ENCODE assay signal across 19 cellular contexts in the genomic region with DNA sequence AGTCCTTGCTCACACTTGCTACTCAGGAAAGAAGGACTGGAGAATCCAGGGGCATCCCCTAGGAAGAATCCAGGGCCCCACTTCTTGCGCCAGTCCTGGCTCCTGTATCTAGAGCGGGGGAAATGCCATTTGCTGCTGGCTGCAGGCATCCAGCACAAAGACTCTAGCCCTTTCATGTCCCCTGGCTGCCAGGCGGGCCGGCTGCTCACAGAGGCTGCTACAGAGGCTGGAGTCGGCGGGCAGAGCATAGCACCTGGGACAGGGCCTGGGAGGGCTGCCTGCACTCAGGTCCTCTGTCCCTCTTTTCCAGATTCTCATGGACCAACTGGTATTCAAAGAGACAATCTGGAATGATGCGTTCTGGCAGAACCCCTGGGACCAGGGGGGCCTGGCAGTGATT. TPM values are rescaled to one million over a fixed set of nuclear protein-coding genes. Genes with fewer than 3 reads are reported as not detected.
DNase-seq lines count a peak whose midpoint lies in the region; ATAC-seq, FAIRE-seq and TF ChIP-seq lines count a peak whose summit lies in the region.
"Had no signal": no experiment of that assay in that cellular context is flagged by ENCODE, and none has a peak within 500 bp of the region (broad histone marks: within the 10 kb centered on the region; RNA-seq: fewer than 3 reads in every experiment).

No MANE protein-coding gene starts in this region.

- H4K20me1 ChIP-seq in PC-3 (ENCODE audit: low read length) (no peaks in the 10 kb centered on the region), hepatocyte (ENCODE audit: insufficient read depth, poor library complexity, severe bottlenecking) (no peaks in the 10 kb centered on the region)

- peak overlapping the region; percentile 86 for H3K9ac ChIP-seq in PC-3 (ENCODE audit: low read length)
- no peak overlapping the region for H3K9ac ChIP-seq in neuronal stem cell (ENCODE audit: low read depth, low read length, poor library complexity)

- no peak for DNase-seq in A549 (ENCODE audit: low read depth in 1 of 2, low spot score in 1 of 2)
- no peak for DNase-seq in PC-3
- no peak for DNase-seq in hepatocyte (ENCODE audit: low spot score)
- no peak for DNase-seq in neuronal stem cell (ENCODE audit: low spot score)
- DNase-seq in T-helper 1 cell = no peak
- no peak for DNase-seq in pons (ENCODE audit: low spot score)
- no peak for DNase-seq in NCI-H526 (lab: John Stamatoyannopoulos, UW)
- DNase-seq: activated CD4-positive, CD25-positive, alpha-beta regulatory T cell treated with anti-CD3 and anti-CD28 coated beads, Interleukin-2, amount 50 U/mL, for 72 hours; activated naive CD4-positive, alpha-beta T cell; CD8-positive, alpha-beta T cell; cortex of kidney; EL; heart left ventricle; NCI-H146; SHP77; stimulated activated CD4-positive, alpha-beta T cell treated with anti-CD3 and anti-CD28 coated beads, Interleukin-12 subunit alpha, Interleukin-12 subunit beta, amount 100 ng/mL, for 4 hours had no signal

- POLR2A ChIA-PET in A549 (lab: Yijun Ruan, JAX) = interaction anchor here (0.9 to 2.8 kb wide), 4 partner anchors 14 to 133 kb away, joined by 3 to 15 read pairs (median 6); a partner anchor contains a TSS
- POLR2A ChIA-PET in PC-3 (lab: Charles Lee; ENCODE audit: unreplicated experiment) = no interaction called here

- no TSS peak for BruUV-seq in PC-3 (replicated peaks; lab: Mats Ljungman, UMichigan)

- H3K23ac ChIP-seq in neuronal stem cell (ENCODE audit: low read depth, low read length, poor library complexity) = no peak overlapping the region

- 0 out of 2 replicates have a peak, but pooled peaks cover 10% of the 10 kb centered on the region for H3K36me3 ChIP-seq in PC-3 (ENCODE audit: low read depth, low read length)
- no peaks in the 10 kb centered on the region for H3K36me3 ChIP-seq in hepatocyte (replicated peaks; ENCODE audit: insufficient read depth, low read depth)
- H3K36me3 ChIP-seq in neuronal stem cell (replicated peaks in 1 of 2; ENCODE audit: control insufficient read depth in 2 of 2, insufficient read depth in 2 of 2, low read length in 2 of 2) = peaks cover 13 to 47% of the 10 kb centered on the region in 2 donors

- H3K9me3 ChIP-seq in A549 (no peaks in the 10 kb centered on the region), PC-3 (ENCODE audit: low read length) (no peaks in the 10 kb centered on the region), hepatocyte (ENCODE audit: low read depth) (no peaks in the 10 kb centered on the region), neuronal stem cell (replicated peaks in 1 of 2; ENCODE audit: control insufficient read depth in 2 of 2, insufficient read depth in 1 of 2, low read depth in 1 of 2, low read length in 2 of 2) (peaks cover 0 to 2% of the 10 kb centered on the region in 2 donors)
- H3K9me3 ChIP-seq: heart left ventricle had no signal

- no peaks in the 10 kb centered on the region for H3F3A ChIP-seq in PC-3 (ENCODE audit: low read length, unreplicated experiment)

- H3K18ac ChIP-seq in neuronal stem cell (ENCODE audit: low read length) = no peak overlapping the region

- TF ChIP-seq RAD21 in A549 (conservative IDR thresholded peaks at IDR 0.05 in 1 of 2, IDR thresholded peaks at IDR 0.05 in 1 of 2) = no peak

- no peak overlapping the region for H2BK5ac ChIP-seq in neuronal stem cell (ENCODE audit: low read length)

- H2AFZ ChIP-seq in PC-3 (ENCODE audit: low read length) (no peak overlapping the region), hepatocyte (no peak overlapping the region), neuronal stem cell (ENCODE audit: low read length) (no peak overlapping the region)

- H3K4me3 ChIP-seq in A549 (no peak overlapping the region), PC-3 (ENCODE audit: low read length) (no peak overlapping the region), hepatocyte (no peak overlapping the region), neuronal stem cell (ENCODE audit: low read length in 2 of 2) (no peak overlapping the region)
- H3K4me3 ChIP-seq: heart left ventricle had no signal

- H3K27me3 ChIP-seq in PC-3 (ENCODE audit: low read length) (no peaks in the 10 kb centered on the region), hepatocyte (no peaks in the 10 kb centered on the region), neuronal stem cell (ENCODE audit: control insufficient read depth in 3 of 3, insufficient read depth in 3 of 3, low read depth in 1 of 3, low read length in 3 of 3) (no peaks in the 10 kb centered on the region)
- H3K27me3 ChIP-seq: heart left ventricle had no signal

- WGBS in A549 (ENCODE audit: missing lambda C conversion rate) = 91% methylated on average over 7 of the region's 7 CpGs
- 90% methylated on average over 7 of the region's 7 CpGs for WGBS in hepatocyte (ENCODE audit: low lambda C conversion rate, missing lambda C conversion rate)
- WGBS in neuronal stem cell (ENCODE audit: extremely low coverage in 2 of 2, insufficient read length in 2 of 2, insufficient replicate concordance in 1 of 2), 2 donors = no CpG with 5 or more reads among the region's 7 CpGs

- no peak overlapping the region for H3K4ac ChIP-seq in neuronal stem cell (ENCODE audit: low read length)

- H3K4me1 ChIP-seq in A549 (peaks cover 31% of the 10 kb centered on the region), PC-3 (ENCODE audit: insufficient read depth, low read length) (peaks cover 43% of the 10 kb centered on the region), hepatocyte (ENCODE audit: insufficient read depth) (peaks cover 29% of the 10 kb centered on the region), neuronal stem cell (ENCODE audit: control insufficient read depth in 2 of 2, insufficient read depth in 1 of 2, low read depth in 1 of 2, low read length in 2 of 2) (no peaks in the 10 kb centered on the region)

- no peaks in the 10 kb centered on the region for H3K9me2 ChIP-seq in PC-3 (replicated peaks; ENCODE audit: low read length)
- no peaks in the 10 kb centered on the region for H3K9me2 ChIP-seq in hepatocyte (replicated peaks; ENCODE audit: insufficient read depth)

- no peak for FAIRE-seq in A549 (lab: Jason Lieb, UNC)
- FAIRE-seq: H1 had no signal

- H4K91ac ChIP-seq in neuronal stem cell (ENCODE audit: low read depth, low read length, poor library complexity) = no peak overlapping the region

- CTCF ChIA-PET in A549 (lab: Yijun Ruan, JAX) (interaction anchor here (1.5 to 51.3 kb wide), 7 partner anchors 1 to 98 kb away, joined by 3 to 2254 read pairs (median 19); a partner anchor contains a TSS), PC-3 (lab: Charles Lee) (interaction anchor here (0.7 to 3.0 kb wide), 2 partner anchors 12 to 14 kb away, joined by 3 to 58 read pairs; a partner anchor contains a TSS)

- no peak for ATAC-seq in A549
- no peak for ATAC-seq in PC-3
- no peak for ATAC-seq in HG03095 (IDR thresholded peaks at IDR 0.05; ENCODE audit: unreplicated experiment)
- ATAC-seq: CD8-positive, alpha-beta T cell; esophagus mucosa; heart left ventricle had no signal

- peak overlapping the region; percentile 79 for H3K4me2 ChIP-seq in A549
- H3K4me2 ChIP-seq in PC-3 (ENCODE audit: low read length) = no peak overlapping the region
- H3K4me2 ChIP-seq in hepatocyte = peak overlapping the region; percentile 49
- H3K4me2 ChIP-seq in neuronal stem cell (ENCODE audit: insufficient read depth, low read length, poor library complexity, severe bottlenecking) = no peak overlapping the region

- no peak for TF ChIP-seq EP300 in A549 (IDR thresholded peaks at IDR 0.05)

- no peak for TF ChIP-seq POLR2A in A549 (IDR thresholded peaks at IDR 0.05; ENCODE audit: low read length)

- peaks cover 3% of the 10 kb centered on the region for H3K79me1 ChIP-seq in neuronal stem cell (ENCODE audit: low read depth, low read length)

- H3K79me2 ChIP-seq in PC-3 (ENCODE audit: low read length) (no peaks in the 10 kb centered on the region), hepatocyte (peaks cover 8% of the 10 kb centered on the region)

- TF ChIP-seq CTCF in A549 (IDR thresholded peaks at IDR 0.05) (no peak), PC-3 (conservative IDR thresholded peaks at IDR 0.05; ENCODE audit: low read depth, low read length) (no peak), hepatocyte (IDR thresholded peaks at IDR 0.05; ENCODE audit: poor library complexity) (no peak)

- intact Hi-C loops in PC-3 (cut with micrococcal nuclease) = no loop called here

- H2AK5ac ChIP-seq in neuronal stem cell (ENCODE audit: low read depth, low read length) = peak overlapping the region; percentile 68

- no peak overlapping the region for H3K14ac ChIP-seq in neuronal stem cell (ENCODE audit: low read length)

- no peak overlapping the region for H2BK120ac ChIP-seq in neuronal stem cell (ENCODE audit: low read depth, low read length)

- H3K27ac ChIP-seq in A549 (peak overlapping the region; percentile 91 to 92), PC-3 (ENCODE audit: low read length) (peak overlapping the region; percentile 94), hepatocyte (peak overlapping the region; percentile 100), neuronal stem cell (replicated peaks; ENCODE audit: low read length) (no peak overlapping the region)
- H3K27ac ChIP-seq: heart left ventricle had no signal

- no peak overlapping the region for H2BK12ac ChIP-seq in neuronal stem cell (ENCODE audit: low read length)

- no peak overlapping the region for H4K8ac ChIP-seq in neuronal stem cell (ENCODE audit: low read depth, low read length)

- no peak overlapping the region for H2BK15ac ChIP-seq in neuronal stem cell (ENCODE audit: low read length)

RNA-seq across cellular contexts. Expression of a gene that starts 13.8 kb away (rescaled TPM):
- polyA plus RNA-seq in A549 (2011; rRNA removed) (0.25 and 0.30 TPM in 2 replicates), A549 (2017; fragmentation: RNase III; extraction: RNeasy Plus Mini Kit Qiagen cat#74134 plus additional on column Dnase treatment) (0.15 to 0.33 TPM (median 0.20 TPM) in 3 replicates), hepatocyte (6.8 and 7.7 TPM in 2 replicates)
- 0.10 and 0.25 TPM in 2 replicates for polyA plus RNA-seq in A549 (2012; cell fraction: cytosol; rRNA removed)
- 0.86 and 0.97 TPM in 2 replicates for polyA plus RNA-seq in A549 (2012; cell fraction: nucleus; rRNA removed)
- 0.19 and 0.21 TPM in 2 replicates for polyA minus RNA-seq in A549 (2011; rRNA and poly(A)+ RNA removed)
- total RNA-seq in PC-3 (2014; rRNA removed) (2.3 and 4.3 TPM in 2 replicates), hepatocyte (4.1 and 4.5 TPM in 2 replicates)
- not detected for polyA plus RNA-seq in neuronal stem cell (2013, experiment 1 of 2)
- not detected for polyA plus RNA-seq in neuronal stem cell (2013, experiment 2 of 2)
- total RNA-seq: H1 had no signal
- polyA plus RNA-seq: H1 had no signal

RNA-seq across cellular contexts. Expression of a gene that starts 19.9 kb away (rescaled TPM):
- polyA plus RNA-seq in A549 (2011; rRNA removed) = 22.7 and 29.2 TPM in 2 replicates
- 17.7 and 21.4 TPM in 2 replicates for polyA plus RNA-seq in A549 (2012; cell fraction: cytosol; rRNA removed)
- 159 and 161 TPM in 2 replicates for polyA plus RNA-seq in A549 (2012; cell fraction: nucleus; rRNA removed)
- polyA plus RNA-seq in A549 (2017; fragmentation: RNase III; extraction: RNeasy Plus Mini Kit Qiagen cat#74134 plus additional on column Dnase treatment) = 37.3 to 42.5 TPM (median 39.9 TPM) in 3 replicates
- polyA minus RNA-seq in A549 (2011; rRNA and poly(A)+ RNA removed) = 48.5 and 52.7 TPM in 2 replicates
- 54.2 and 97.7 TPM in 2 replicates for total RNA-seq in PC-3 (2014; rRNA removed)
- total RNA-seq in hepatocyte = 11.8 and 23.1 TPM in 2 replicates
- 44.4 and 79.6 TPM in 2 replicates for polyA plus RNA-seq in hepatocyte
- 16.5 TPM for polyA plus RNA-seq in neuronal stem cell (2013, experiment 1 of 2)
- polyA plus RNA-seq in neuronal stem cell (2013, experiment 2 of 2) = 16.0 TPM

RNA-seq across cellular contexts. Expression of a gene that starts 20.1 kb away (rescaled TPM):
- polyA plus RNA-seq in A549 (2011; rRNA removed) = 76.3 and 103 TPM in 2 replicates
- 97.6 and 108 TPM in 2 replicates for polyA plus RNA-seq in A549 (2012; cell fraction: cytosol; rRNA removed)
- polyA plus RNA-seq in A549 (2012; cell fraction: nucleus; rRNA removed) = 186 and 190 TPM in 2 replicates
- polyA plus RNA-seq in A549 (2017; fragmentation: RNase III; extraction: RNeasy Plus Mini Kit Qiagen cat#74134 plus additional on column Dnase treatment) = 125 to 139 TPM (median 136 TPM) in 3 replicates
- 63.9 and 67.1 TPM in 2 replicates for polyA minus RNA-seq in A549 (2011; rRNA and poly(A)+ RNA removed)
- 97.8 and 115 TPM in 2 replicates for total RNA-seq in PC-3 (2014; rRNA removed)
- 59.3 and 67.5 TPM in 2 replicates for total RNA-seq in hepatocyte
- 89.9 and 110 TPM in 2 replicates for polyA plus RNA-seq in hepatocyte
- 54.0 TPM for polyA plus RNA-seq in neuronal stem cell (2013, experiment 1 of 2)
- polyA plus RNA-seq in neuronal stem cell (2013, experiment 2 of 2) = 51.1 TPM

RNA-seq across cellular contexts. Expression of a gene that starts 59.5 kb away (rescaled TPM):
- polyA plus RNA-seq in A549 (2011; rRNA removed) = 12.4 and 17.7 TPM in 2 replicates
- polyA plus RNA-seq in A549 (2012; cell fraction: cytosol; rRNA removed) = 14.1 and 16.2 TPM in 2 replicates
- 120 and 145 TPM in 2 replicates for polyA plus RNA-seq in A549 (2012; cell fraction: nucleus; rRNA removed)
- 27.4 to 33.9 TPM (median 33.5 TPM) in 3 replicates for polyA plus RNA-seq in A549 (2017; fragmentation: RNase III; extraction: RNeasy Plus Mini Kit Qiagen cat#74134 plus additional on column Dnase treatment)
- 21.2 and 21.5 TPM in 2 replicates for polyA minus RNA-seq in A549 (2011; rRNA and poly(A)+ RNA removed)
- total RNA-seq in PC-3 (2014; rRNA removed) = 3.2 and 7.1 TPM in 2 replicates
- total RNA-seq in hepatocyte = 99.8 and 153 TPM in 2 replicates
- 124 and 132 TPM in 2 replicates for polyA plus RNA-seq in hepatocyte
- 8.5 TPM for polyA plus RNA-seq in neuronal stem cell (2013, experiment 1 of 2)
- 8.9 TPM for polyA plus RNA-seq in neuronal stem cell (2013, experiment 2 of 2)

Comparison
In these comparisons a context has a peak if more than half of its experiments do, and no peak if none do; other contexts are left out.
1. H3K4me2 ChIP-seq: peak in A549 (single experiment) and hepatocyte (single experiment); none in PC-3 (single experiment) and neuronal stem cell (single experiment).